8 cellular contexts compared by ENCODE assay signal in genomic region chr6:138001750-138002349, GRCh38.
A peak's percentile ranks its signal among the peaks of the same experiment; 100 is the strongest.
DNase-seq lines count a peak whose midpoint lies in the region; ATAC-seq, FAIRE-seq and TF ChIP-seq lines count a peak whose summit lies in the region.

No MANE protein-coding gene starts in this region.

- H3K4me1 ChIP-seq in tibial nerve: no peaks in the 10 kb centered on the region

- peaks cover 5% of the 10 kb centered on the region for H3K9me3 Mint-ChIP-seq in activated T-helper 1 cell treated with anti-CD3 and anti-CD28 coated beads, Interleukin-12 subunit alpha, Interleukin-12 subunit beta, Interleukin-2, Interleukin-4 antibody, amounts not matched to agents 30 ng/mL and 10 ng/mL and 1 ng/mL, durations not matched to agents 14 hours and 24 hours and 36 hours

- H3K27me3 ChIP-seq in tibial nerve: no peaks in the 10 kb centered on the region

- H3K27me3 Mint-ChIP-seq in activated T-helper 1 cell treated with anti-CD3 and anti-CD28 coated beads, Interleukin-12 subunit alpha, Interleukin-12 subunit beta, Interleukin-2, Interleukin-4 antibody, amounts not matched to agents 30 ng/mL and 10 ng/mL and 1 ng/mL, durations not matched to agents 14 hours and 24 hours and 36 hours (ENCODE audit: insufficient read depth): peaks cover 6% of the 10 kb centered on the region

- H3K4me1 Mint-ChIP-seq in activated T-helper 1 cell treated with anti-CD3 and anti-CD28 coated beads, Interleukin-12 subunit alpha, Interleukin-12 subunit beta, Interleukin-2, Interleukin-4 antibody, amounts not matched to agents 30 ng/mL and 10 ng/mL and 1 ng/mL, durations not matched to agents 14 hours and 24 hours and 36 hours (ENCODE audit: low read depth): peaks cover 27% of the 10 kb centered on the region

- peak; percentile 70 for DNase-seq in Ammon's horn (ENCODE audit: low spot score)
- peak; percentile 39 for DNase-seq in HCEC 1CT
- DNase-seq in RCC 7860 (ENCODE audit: low spot score): peak; percentile 25
- peak; percentile 38 for DNase-seq in activated T-helper 1 cell treated with anti-CD3 and anti-CD28 coated beads, Interleukin-12 subunit alpha, Interleukin-12 subunit beta, Interleukin-2, Interleukin-4 antibody, amounts not matched to agents 30 ng/mL and 10 ng/mL and 1 ng/mL, durations not matched to agents 14 hours and 24 hours and 36 hours (ENCODE audit: low spot score)
- peak; percentile 73 for DNase-seq in fibroblast of the aortic adventitia (ENCODE audit: low read depth)
- DNase-seq in occipital lobe (lab: John Stamatoyannopoulos, UW): peak; percentile 4
- peak; percentile 49 to 87 for DNase-seq in tibial nerve (ENCODE audit: low spot score in 2 of 2)

- intact Hi-C loops in activated T-helper 1 cell treated with anti-CD3 and anti-CD28 coated beads, Interleukin-12 subunit alpha, Interleukin-12 subunit beta, Interleukin-2, Interleukin-4 antibody, amounts not matched to agents 30 ng/mL and 10 ng/mL and 1 ng/mL, durations not matched to agents 14 hours and 24 hours and 36 hours (cut with micrococcal nuclease): loop anchor here (1.0 to 10.0 kb wide), 3 partner anchors 107 to 727 kb away; no protein-coding TSS in a partner anchor

- H3K36me3 Mint-ChIP-seq in activated T-helper 1 cell treated with anti-CD3 and anti-CD28 coated beads, Interleukin-12 subunit alpha, Interleukin-12 subunit beta, Interleukin-2, Interleukin-4 antibody, amounts not matched to agents 30 ng/mL and 10 ng/mL and 1 ng/mL, durations not matched to agents 14 hours and 24 hours and 36 hours (ENCODE audit: low read depth): no peaks in the 10 kb centered on the region

- peak; percentile 94 for TF ChIP-seq CTCF in fibroblast of the aortic adventitia (IDR thresholded peaks at IDR 0.05; ENCODE audit: insufficient read depth, low read length)
- peak; percentile 70 to 84 (median 80) for TF ChIP-seq CTCF in tibial nerve (IDR thresholded peaks at IDR 0.05)

- no peak for ATAC-seq in HG03565 (IDR thresholded peaks at IDR 0.05; ENCODE audit: unreplicated experiment)

- H3K4me3 Mint-ChIP-seq in activated T-helper 1 cell treated with anti-CD3 and anti-CD28 coated beads, Interleukin-12 subunit alpha, Interleukin-12 subunit beta, Interleukin-2, Interleukin-4 antibody, amounts not matched to agents 30 ng/mL and 10 ng/mL and 1 ng/mL, durations not matched to agents 14 hours and 24 hours and 36 hours: no peak overlapping the region

- no peak overlapping the region for H3K27ac Mint-ChIP-seq in activated T-helper 1 cell treated with anti-CD3 and anti-CD28 coated beads, Interleukin-12 subunit alpha, Interleukin-12 subunit beta, Interleukin-2, Interleukin-4 antibody, amounts not matched to agents 30 ng/mL and 10 ng/mL and 1 ng/mL, durations not matched to agents 14 hours and 24 hours and 36 hours

- H3K9me3 ChIP-seq in tibial nerve: peaks cover 0 to 12% (median 0%) of the 10 kb centered on the region in 4 donors

- no peaks in the 10 kb centered on the region for H3K36me3 ChIP-seq in tibial nerve

- no peak overlapping the region for H3K27ac ChIP-seq in tibial nerve

- TF ChIP-seq POLR2A in tibial nerve (IDR thresholded peaks at IDR 0.05): no peak

- 14 to 16% methylated on average over 6 of the region's 6 CpGs for WGBS in tibial nerve, 2 donors

- H3K4me3 ChIP-seq in fibroblast of the aortic adventitia (ENCODE audit: low read depth, low read length): no peak overlapping the region
- H3K4me3 ChIP-seq in tibial nerve: no peak overlapping the region

- no peak for TF ChIP-seq EP300 in tibial nerve (IDR thresholded peaks at IDR 0.05)

- FAIRE-seq in RCC 7860 (lab: Jason Lieb, UNC): peak; percentile 63

Comparison
In these comparisons a context has a peak if more than half of its experiments do, and no peak if none do; other contexts are left out.
1. DNase-seq: peak in every context shown above with its lines; median percentile 73 in fibroblast of the aortic adventitia; 70 in Ammon's horn; 68 in tibial nerve; 39 in HCEC 1CT; 38 in activated T-helper 1 cell treated with anti-CD3 and anti-CD28 coated beads, Interleukin-12 subunit alpha, Interleukin-12 subunit beta, Interleukin-2, Interleukin-4 antibody, amounts not matched to agents 30 ng/mL and 10 ng/mL and 1 ng/mL, durations not matched to agents 14 hours and 24 hours and 36 hours; 25 in RCC 7860; 4 in occipital lobe.